In the genomic region with DNA sequence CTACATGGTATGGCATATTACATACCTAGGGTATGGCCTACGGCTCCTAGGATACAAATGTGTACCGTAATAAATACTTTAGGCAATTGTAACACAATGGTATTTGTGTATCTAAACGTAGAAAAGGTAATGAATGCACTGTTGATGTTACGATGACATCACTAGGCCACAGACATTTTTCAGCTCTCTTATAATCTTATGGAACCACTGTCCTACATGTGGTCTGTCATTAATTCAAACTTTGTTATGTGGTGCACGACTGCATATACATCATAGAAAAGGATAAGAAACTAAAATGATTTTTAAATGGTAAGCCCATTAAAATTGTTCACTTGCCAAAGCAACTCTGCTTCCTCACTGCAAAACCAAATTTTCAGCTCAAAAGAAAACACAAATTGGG, we compare ENCODE assay signal across 2 cellular contexts.
TF ChIP-seq lines count a peak whose summit lies in the region.

No MANE protein-coding gene starts in this region.

TF ChIP-seq in IMR-90, 13 proteins besides CTCF, POLR2A, EP300 and RAD21 (continued from another document):
- TF ChIP-seq, protein P1, sequence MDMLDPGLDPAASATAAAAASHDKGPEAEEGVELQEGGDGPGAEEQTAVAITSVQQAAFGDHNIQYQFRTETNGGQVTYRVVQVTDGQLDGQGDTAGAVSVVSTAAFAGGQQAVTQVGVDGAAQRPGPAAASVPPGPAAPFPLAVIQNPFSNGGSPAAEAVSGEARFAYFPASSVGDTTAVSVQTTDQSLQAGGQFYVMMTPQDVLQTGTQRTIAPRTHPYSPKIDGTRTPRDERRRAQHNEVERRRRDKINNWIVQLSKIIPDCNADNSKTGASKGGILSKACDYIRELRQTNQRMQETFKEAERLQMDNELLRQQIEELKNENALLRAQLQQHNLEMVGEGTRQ (IDR thresholded peaks at IDR 0.05; ENCODE audit: low read depth, low read length) = no peak
- TF ChIP-seq RCOR1 (IDR thresholded peaks at IDR 0.05; ENCODE audit: insufficient replicate concordance, low read length) (no peak), CEBPB (IDR thresholded peaks at IDR 0.05; ENCODE audit: low read depth, low read length) (no peak), FOS (IDR thresholded peaks at IDR 0.05; ENCODE audit: low read depth, low read length) (no peak), MXI1 (IDR thresholded peaks at IDR 0.05; ENCODE audit: borderline replicate concordance, low read depth, low read length) (no peak)
TF ChIP-seq in IMR-90: peak in this region for 0.

TF ChIP-seq in WTC11, 78 proteins besides CTCF, POLR2A, EP300 and RAD21 (continued from another document):
- TF ChIP-seq, protein P1 (CRISPR knock-in tag; IDR thresholded peaks at IDR 0.05) = no peak
- TF ChIP-seq TEAD1 (CRISPR knock-in tag; IDR thresholded peaks at IDR 0.05) = no peak
- no peak for TF ChIP-seq OVOL2 (CRISPR knock-in tag; IDR thresholded peaks at IDR 0.05; ENCODE audit: borderline replicate concordance)
- TF ChIP-seq CREB1 (CRISPR knock-in tag; IDR thresholded peaks at IDR 0.05) = no peak
- TF ChIP-seq, protein P2, sequence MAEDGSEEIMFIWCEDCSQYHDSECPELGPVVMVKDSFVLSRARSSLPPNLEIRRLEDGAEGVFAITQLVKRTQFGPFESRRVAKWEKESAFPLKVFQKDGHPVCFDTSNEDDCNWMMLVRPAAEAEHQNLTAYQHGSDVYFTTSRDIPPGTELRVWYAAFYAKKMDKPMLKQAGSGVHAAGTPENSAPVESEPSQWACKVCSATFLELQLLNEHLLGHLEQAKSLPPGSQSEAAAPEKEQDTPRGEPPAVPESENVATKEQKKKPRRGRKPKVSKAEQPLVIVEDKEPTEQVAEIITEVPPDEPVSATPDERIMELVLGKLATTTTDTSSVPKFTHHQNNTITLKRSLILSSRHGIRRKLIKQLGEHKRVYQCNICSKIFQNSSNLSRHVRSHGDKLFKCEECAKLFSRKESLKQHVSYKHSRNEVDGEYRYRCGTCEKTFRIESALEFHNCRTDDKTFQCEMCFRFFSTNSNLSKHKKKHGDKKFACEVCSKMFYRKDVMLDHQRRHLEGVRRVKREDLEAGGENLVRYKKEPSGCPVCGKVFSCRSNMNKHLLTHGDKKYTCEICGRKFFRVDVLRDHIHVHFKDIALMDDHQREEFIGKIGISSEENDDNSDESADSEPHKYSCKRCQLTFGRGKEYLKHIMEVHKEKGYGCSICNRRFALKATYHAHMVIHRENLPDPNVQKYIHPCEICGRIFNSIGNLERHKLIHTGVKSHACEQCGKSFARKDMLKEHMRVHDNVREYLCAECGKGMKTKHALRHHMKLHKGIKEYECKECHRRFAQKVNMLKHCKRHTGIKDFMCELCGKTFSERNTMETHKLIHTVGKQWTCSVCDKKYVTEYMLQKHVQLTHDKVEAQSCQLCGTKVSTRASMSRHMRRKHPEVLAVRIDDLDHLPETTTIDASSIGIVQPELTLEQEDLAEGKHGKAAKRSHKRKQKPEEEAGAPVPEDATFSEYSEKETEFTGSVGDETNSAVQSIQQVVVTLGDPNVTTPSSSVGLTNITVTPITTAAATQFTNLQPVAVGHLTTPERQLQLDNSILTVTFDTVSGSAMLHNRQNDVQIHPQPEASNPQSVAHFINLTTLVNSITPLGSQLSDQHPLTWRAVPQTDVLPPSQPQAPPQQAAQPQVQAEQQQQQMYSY (CRISPR knock-in tag; IDR thresholded peaks at IDR 0.05) = no peak
